ENCODE assay signal across 17 cellular contexts in genomic region chr11:19642185-19642591, GRCh38.
A peak's percentile ranks its signal among the peaks of the same experiment; 100 is the strongest.
DNase-seq lines count a peak whose midpoint lies in the region; ATAC-seq and TF ChIP-seq lines count a peak whose summit lies in the region.
"Had no signal": no experiment of that assay in that cellular context is flagged by ENCODE, and none has a peak within 500 bp of the region (broad histone marks: within the 10 kb centered on the region; RNA-seq: fewer than 3 reads in every experiment).

No MANE protein-coding gene starts in this region.

- H3K9me3 ChIP-seq in ascending aorta (no peaks in the 10 kb centered on the region), heart left ventricle (no peaks in the 10 kb centered on the region), gastrocnemius medialis (no peaks in the 10 kb centered on the region)
- H3K9me3 ChIP-seq: thyroid gland had no signal

- peak overlapping the region; percentile 3 to 66 for H3K27ac ChIP-seq in ascending aorta
- H3K27ac ChIP-seq in heart left ventricle = peak overlapping the region in 4 of 12 donors; percentile 18 to 40 (median 32)
- H3K27ac ChIP-seq in gastrocnemius medialis = peak overlapping the region in 1 of 4 donors; percentile 5
- H3K27ac ChIP-seq: thyroid gland had no signal

- H3K36me3 ChIP-seq in ascending aorta (no peaks in the 10 kb centered on the region), heart left ventricle (no peaks in the 10 kb centered on the region), gastrocnemius medialis (no peaks in the 10 kb centered on the region)
- H3K36me3 ChIP-seq: thyroid gland had no signal

- TF ChIP-seq CTCF in ascending aorta (IDR thresholded peaks at IDR 0.05) (no peak), heart left ventricle (IDR thresholded peaks at IDR 0.05) (no peak), gastrocnemius medialis (IDR thresholded peaks at IDR 0.05 in 4 of 5, conservative IDR thresholded peaks at IDR 0.05 in 1 of 5) (no peak)

- DNase-seq in GM04504 (ENCODE audit: low read depth) (peak; percentile 59), ascending aorta (ENCODE audit: low spot score in 2 of 2) (no peak), heart left ventricle (peak in 1 of 5 donors; percentile 46), gastrocnemius medialis (peak in 1 of 2 donors; percentile 51), Ammon's horn (ENCODE audit: low spot score) (no peak), dedifferentiated amniotic fluid mesenchymal stem cell (ENCODE audit: extremely low spot score) (no peak), cerebellar nuclear complex (lab: John Stamatoyannopoulos, UW) (no peak)
- DNase-seq: activated gamma-delta T cell treated with Interleukin-2 at 50 U/mL for 16 hours; endodermal cell; GOT3; NCI-H1092; NCI-H2107; OCI-M1; SIG-M5; stimulated activated CD4-positive, alpha-beta T cell treated with anti-CD3 and anti-CD28 coated beads, Interleukin-15, amount 100 ng/mL, for 24 hours; T-helper 1 cell; thyroid gland had no signal

- H3K4me1 ChIP-seq in ascending aorta (peaks cover 4 to 14% of the 10 kb centered on the region in 2 donors), heart left ventricle (peaks cover 0 to 30% (median 8%) of the 10 kb centered on the region in 12 donors), gastrocnemius medialis (peaks cover 0 to 9% of the 10 kb centered on the region in 2 donors)

- no peak for TF ChIP-seq POLR2A in heart left ventricle (IDR thresholded peaks at IDR 0.05)
- no peak for TF ChIP-seq POLR2A in gastrocnemius medialis (IDR thresholded peaks at IDR 0.05)

- H3K27me3 ChIP-seq in ascending aorta (no peaks in the 10 kb centered on the region), heart left ventricle (no peaks in the 10 kb centered on the region), gastrocnemius medialis (no peaks in the 10 kb centered on the region)
- H3K27me3 ChIP-seq: thyroid gland had no signal

- WGBS in heart left ventricle, 4 donors = 53 to 77% (median 62%) methylated on average over 1 of the region's 1 CpG

- in situ Hi-C loops in gastrocnemius medialis (cut with MboI; ENCODE audit: low sequenced_read_pairs in 4 of 4) = no loop called here

- intact Hi-C loops in ascending aorta (cut with DNase I) (no loop called here), heart left ventricle (cut with DNase I) (no loop called here), gastrocnemius medialis (cut with DNase I; ENCODE audit: low total_unique reads) (no loop called here)

- ATAC-seq in heart left ventricle (peak; percentile 74 to 88 (median 83)), gastrocnemius medialis (peak; percentile 83 to 86)

- H3K4me3 ChIP-seq in ascending aorta (no peak overlapping the region), heart left ventricle (no peak overlapping the region), gastrocnemius medialis (no peak overlapping the region)
- H3K4me3 ChIP-seq: thyroid gland had no signal
